In the genomic region with DNA sequence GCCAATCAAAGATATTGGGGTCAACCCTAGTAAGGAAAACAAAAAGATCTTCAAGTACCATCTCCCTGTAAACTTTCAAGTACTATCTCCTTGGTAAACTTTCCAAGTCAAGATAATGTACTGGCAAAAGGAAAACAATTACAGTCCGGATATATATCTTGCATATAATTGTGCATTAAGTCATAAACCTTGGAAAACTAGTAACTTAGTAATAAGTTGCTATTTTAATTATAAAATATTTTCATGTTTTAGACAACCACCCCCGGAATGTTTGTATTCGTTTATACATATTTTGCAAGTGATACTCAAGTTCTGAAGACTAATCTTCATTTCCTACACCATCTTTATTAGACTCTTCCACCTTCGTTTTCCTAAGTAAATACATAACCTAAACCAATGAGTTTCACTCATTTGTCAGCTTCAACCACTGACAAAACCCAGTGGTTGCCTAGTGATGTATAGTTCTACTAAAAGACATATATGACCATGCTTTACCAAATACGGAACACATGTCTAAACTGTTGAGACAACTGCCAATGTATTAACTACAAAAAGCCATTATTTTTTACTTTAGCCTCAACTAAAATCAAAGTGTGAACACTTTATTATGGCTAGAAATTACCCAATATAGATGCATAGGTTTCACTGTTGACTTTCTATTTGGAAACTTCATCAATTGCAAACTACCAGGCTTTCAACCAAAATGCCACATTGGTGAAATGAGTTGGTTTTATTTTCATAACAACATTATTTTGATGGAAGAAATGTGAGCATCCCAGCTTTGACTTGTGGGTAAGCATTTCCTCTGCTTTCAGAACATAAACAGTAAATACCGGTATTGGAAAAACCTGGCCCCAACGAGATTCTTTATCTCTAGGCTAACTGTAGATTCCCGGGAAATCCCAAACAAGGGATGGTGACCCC, we compare ENCODE assay signal across 1 cellular context.
TF ChIP-seq lines count a peak whose summit lies in the region.

No MANE protein-coding gene starts in this region.

TF ChIP-seq in H1, 55 proteins besides CTCF, POLR2A, EP300 and RAD21:
- TF ChIP-seq RNF2 (IDR thresholded peaks at IDR 0.05; ENCODE audit: borderline replicate concordance, low read depth, low read length, missing control alignments, poor library complexity, severe bottlenecking) (no peak), HDAC6 (IDR thresholded peaks at IDR 0.05; ENCODE audit: low read depth, low read length) (no peak), SIN3A (conservative IDR thresholded peaks at IDR 0.05 in 1 of 2, IDR thresholded peaks at IDR 0.05 in 1 of 2; ENCODE audit: low read depth in 1 of 2, low read length in 2 of 2) (no peak), KDM5A (IDR thresholded peaks at IDR 0.05; ENCODE audit: low read length) (no peak), TCF12 (IDR thresholded peaks at IDR 0.05; ENCODE audit: low read depth, low read length) (no peak), BCL11A (IDR thresholded peaks at IDR 0.05; ENCODE audit: low read depth in 2 of 2, low read length in 2 of 2) (no peak), SP2 (IDR thresholded peaks at IDR 0.05; ENCODE audit: low read length) (no peak), SP1 (IDR thresholded peaks at IDR 0.05; ENCODE audit: low read depth, low read length) (no peak), ASH2L (IDR thresholded peaks at IDR 0.05; ENCODE audit: low read length) (no peak), CBX5 (IDR thresholded peaks at IDR 0.05; ENCODE audit: low read depth, low read length) (no peak), CTBP2 (IDR thresholded peaks at IDR 0.05; ENCODE audit: borderline replicate concordance, insufficient read depth, insufficient read length, low read length) (no peak), CBX8 (IDR thresholded peaks at IDR 0.05; ENCODE audit: borderline replicate concordance, low read depth, low read length) (no peak), KDM4A (IDR thresholded peaks at IDR 0.05; ENCODE audit: low read depth, low read length, severe bottlenecking) (no peak), CREB1 (IDR thresholded peaks at IDR 0.05) (no peak), MAFK (IDR thresholded peaks at IDR 0.05; ENCODE audit: low read depth, low read length) (no peak), RFX5 (IDR thresholded peaks at IDR 0.05; ENCODE audit: borderline replicate concordance, low read depth, low read length) (no peak)
- TF ChIP-seq, protein P1, sequence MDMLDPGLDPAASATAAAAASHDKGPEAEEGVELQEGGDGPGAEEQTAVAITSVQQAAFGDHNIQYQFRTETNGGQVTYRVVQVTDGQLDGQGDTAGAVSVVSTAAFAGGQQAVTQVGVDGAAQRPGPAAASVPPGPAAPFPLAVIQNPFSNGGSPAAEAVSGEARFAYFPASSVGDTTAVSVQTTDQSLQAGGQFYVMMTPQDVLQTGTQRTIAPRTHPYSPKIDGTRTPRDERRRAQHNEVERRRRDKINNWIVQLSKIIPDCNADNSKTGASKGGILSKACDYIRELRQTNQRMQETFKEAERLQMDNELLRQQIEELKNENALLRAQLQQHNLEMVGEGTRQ (IDR thresholded peaks at IDR 0.05; ENCODE audit: low read length): no peak
- TF ChIP-seq, protein P2, sequence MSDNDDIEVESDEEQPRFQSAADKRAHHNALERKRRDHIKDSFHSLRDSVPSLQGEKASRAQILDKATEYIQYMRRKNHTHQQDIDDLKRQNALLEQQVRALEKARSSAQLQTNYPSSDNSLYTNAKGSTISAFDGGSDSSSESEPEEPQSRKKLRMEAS (IDR thresholded peaks at IDR 0.05): no peak
- TF ChIP-seq, protein P3, sequence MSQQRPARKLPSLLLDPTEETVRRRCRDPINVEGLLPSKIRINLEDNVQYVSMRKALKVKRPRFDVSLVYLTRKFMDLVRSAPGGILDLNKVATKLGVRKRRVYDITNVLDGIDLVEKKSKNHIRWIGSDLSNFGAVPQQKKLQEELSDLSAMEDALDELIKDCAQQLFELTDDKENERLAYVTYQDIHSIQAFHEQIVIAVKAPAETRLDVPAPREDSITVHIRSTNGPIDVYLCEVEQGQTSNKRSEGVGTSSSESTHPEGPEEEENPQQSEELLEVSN (IDR thresholded peaks at IDR 0.05): no peak
